ENCODE assay signal across 1 cellular context in genomic region chr22:46575915-46576555, GRCh38.
TF ChIP-seq lines count a peak whose summit lies in the region.

No MANE protein-coding gene starts in this region.

TF ChIP-seq in IMR-90, 13 proteins besides CTCF, POLR2A, EP300 and RAD21 (continued from another document):
- TF ChIP-seq NFE2L2 (IDR thresholded peaks at IDR 0.05; ENCODE audit: low read depth, low read length) = no peak
- no peak for TF ChIP-seq RFX5 (IDR thresholded peaks at IDR 0.05; ENCODE audit: low read depth, low read length)
- TF ChIP-seq ELK1 (IDR thresholded peaks at IDR 0.05; ENCODE audit: borderline replicate concordance, low read depth, low read length) = no peak
- no peak for TF ChIP-seq CEBPB (IDR thresholded peaks at IDR 0.05; ENCODE audit: low read depth, low read length)
- TF ChIP-seq BHLHE40 (IDR thresholded peaks at IDR 0.05; ENCODE audit: low read depth, low read length) = no peak
- no peak for TF ChIP-seq CHD1 (IDR thresholded peaks at IDR 0.05; ENCODE audit: low read depth, low read length)
- TF ChIP-seq MXI1 (IDR thresholded peaks at IDR 0.05; ENCODE audit: borderline replicate concordance, low read depth, low read length) = no peak
- no peak for TF ChIP-seq USF2 (IDR thresholded peaks at IDR 0.05; ENCODE audit: low read depth, low read length)
- TF ChIP-seq MAZ (IDR thresholded peaks at IDR 0.05; ENCODE audit: borderline replicate concordance, low read depth, low read length) = no peak
- no peak for TF ChIP-seq MAFK (IDR thresholded peaks at IDR 0.05; ENCODE audit: low read depth, low read length)
